Comparison of ENCODE assay signal across 1 cellular context in the genomic region with DNA sequence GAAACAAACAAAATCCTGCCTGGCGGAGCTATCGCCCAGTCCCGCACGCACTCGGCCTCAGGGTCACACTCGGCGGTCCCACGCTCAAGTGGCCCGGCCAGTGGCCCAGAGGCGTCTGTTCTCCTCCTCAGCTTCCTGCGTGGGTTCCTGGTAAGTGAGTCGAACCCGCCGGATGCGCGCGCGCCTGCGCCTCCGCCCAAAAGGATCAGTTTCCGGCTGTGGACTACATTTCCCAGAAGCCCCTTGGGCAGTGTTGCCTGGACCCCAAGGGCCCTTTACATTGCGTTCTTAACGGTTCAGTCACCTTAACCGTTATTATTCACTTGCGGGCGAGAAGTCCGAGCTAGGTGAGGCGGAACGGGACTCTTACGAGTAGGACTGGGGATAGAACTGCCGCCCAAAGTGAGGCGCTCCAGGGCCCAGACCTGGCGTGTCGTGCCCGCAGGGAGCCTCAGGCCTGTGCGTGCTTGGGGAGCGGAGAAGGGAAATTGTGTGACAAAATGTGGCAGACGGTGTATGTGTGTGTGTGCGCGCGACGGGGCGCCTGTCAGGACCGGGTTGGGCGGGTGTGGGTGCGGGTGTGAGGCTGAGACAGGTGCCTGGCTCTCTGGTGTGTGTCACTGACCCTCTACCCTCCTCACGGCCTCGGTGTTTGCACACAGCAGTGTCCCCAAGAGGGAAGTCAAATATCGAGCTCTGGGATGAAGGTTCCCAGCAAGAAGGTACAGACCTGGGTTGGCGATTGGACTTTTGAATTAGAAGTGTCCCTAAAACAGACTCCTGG.
TF ChIP-seq lines count a peak whose summit lies in the region.

Gene ZNF546, plus strand, starts transcription at position 250 of the 784 bp plus-strand sequence. CDS start 1,267 bp downstream, outside the sequence.

TF ChIP-seq in HepG2, 621 proteins besides CTCF, POLR2A, EP300 and RAD21 (continued from another document):
- TF ChIP-seq ZMYM3 (CRISPR knock-in tag; IDR thresholded peaks at IDR 0.05) (0 out of 2 replicates have a peak, but pooled peaks have one; percentile 14), GABPA (IDR thresholded peaks at IDR 0.05; ENCODE audit: low read depth, low read length) (peak; percentile 69), GABPA (CRISPR knock-in tag; IDR thresholded peaks at IDR 0.05; ENCODE audit: low read depth) (peak; percentile 90), FOXK1 (CRISPR knock-in tag; IDR thresholded peaks at IDR 0.05; ENCODE audit: borderline replicate concordance, low read depth) (peak; percentile 18; the same call in 1 of the 2 replicates), SALL1 (CRISPR knock-in tag; IDR thresholded peaks at IDR 0.05) (peak; percentile 66), TCF12 (IDR thresholded peaks at IDR 0.05) (no peak), TCF12 (CRISPR knock-in tag; IDR thresholded peaks at IDR 0.05) (no peak), HINFP (CRISPR knock-in tag; IDR thresholded peaks at IDR 0.05; ENCODE audit: low read depth) (peak; percentile 14; the same call in 1 of the 2 replicates), PHF8 (CRISPR knock-in tag; IDR thresholded peaks at IDR 0.05) (peak; percentile 97), FOSL2 (CRISPR knock-in tag; IDR thresholded peaks at IDR 0.05) (peak; percentile 4; the same call in 1 of the 2 replicates), ZMYM2 (CRISPR knock-in tag; IDR thresholded peaks at IDR 0.05) (0 out of 2 replicates have a peak, but pooled peaks have one; percentile 32), ZNF326 (CRISPR knock-in tag; IDR thresholded peaks at IDR 0.05; ENCODE audit: borderline replicate concordance) (no peak), ZNF781 (CRISPR knock-in tag; IDR thresholded peaks at IDR 0.05; ENCODE audit: borderline replicate concordance, not compliant biosample characterization) (no peak), SP4 (CRISPR knock-in tag; IDR thresholded peaks at IDR 0.05) (peak; percentile 54), HNRNPLL (IDR thresholded peaks at IDR 0.05; ENCODE audit: low read depth, low read length, poor library complexity, severe bottlenecking) (peak; percentile 82), IRF1 (CRISPR knock-in tag; IDR thresholded peaks at IDR 0.05; ENCODE audit: low read depth) (peak; percentile 86), MAX (IDR thresholded peaks at IDR 0.05) (peak; percentile 56), ZBTB1 (CRISPR knock-in tag; IDR thresholded peaks at IDR 0.05; ENCODE audit: borderline replicate concordance) (0 out of 2 replicates have a peak, but pooled peaks have one; percentile 74), ARNT2 (CRISPR knock-in tag; IDR thresholded peaks at IDR 0.05; ENCODE audit: low read depth) (0 out of 2 replicates have a peak, but pooled peaks have one; percentile 17), CBFB (CRISPR knock-in tag; IDR thresholded peaks at IDR 0.05) (0 out of 2 replicates have a peak, but pooled peaks have one; percentile 5), KMT2B (CRISPR knock-in tag; IDR thresholded peaks at IDR 0.05) (peak; percentile 84), KLF12 (CRISPR knock-in tag; IDR thresholded peaks at IDR 0.05; ENCODE audit: borderline replicate concordance) (peak; percentile 62), AKNA (CRISPR knock-in tag; IDR thresholded peaks at IDR 0.05; ENCODE audit: borderline replicate concordance) (no peak), ZNF761 (CRISPR knock-in tag; conservative IDR thresholded peaks at IDR 0.05) (peak; percentile 86; the same call in 1 of the 2 replicates), HES4 (CRISPR knock-in tag; IDR thresholded peaks at IDR 0.05; ENCODE audit: borderline replicate concordance) (peak; percentile 40; the same call in 1 of the 2 replicates), TP53 (CRISPR knock-in tag; conservative IDR thresholded peaks at IDR 0.05) (0 out of 2 replicates have a peak, but pooled peaks have one; percentile 33), ARHGAP35 (CRISPR knock-in tag; IDR thresholded peaks at IDR 0.05; ENCODE audit: borderline replicate concordance) (peak; percentile 78; the same call in 1 of the 2 replicates), KAT7 (CRISPR knock-in tag; IDR thresholded peaks at IDR 0.05; ENCODE audit: borderline replicate concordance) (peak; percentile 30; the same call in 1 of the 2 replicates), RBM39 (IDR thresholded peaks at IDR 0.05; ENCODE audit: low read depth, low read length, poor library complexity, severe bottlenecking) (peak; percentile 62), TOPORS (CRISPR knock-in tag; IDR thresholded peaks at IDR 0.05) (peak; percentile 52; the same call in 1 of the 2 replicates), ARNTL (CRISPR knock-in tag; IDR thresholded peaks at IDR 0.05) (peak; percentile 66)
- TF ChIP-seq, protein P1, sequence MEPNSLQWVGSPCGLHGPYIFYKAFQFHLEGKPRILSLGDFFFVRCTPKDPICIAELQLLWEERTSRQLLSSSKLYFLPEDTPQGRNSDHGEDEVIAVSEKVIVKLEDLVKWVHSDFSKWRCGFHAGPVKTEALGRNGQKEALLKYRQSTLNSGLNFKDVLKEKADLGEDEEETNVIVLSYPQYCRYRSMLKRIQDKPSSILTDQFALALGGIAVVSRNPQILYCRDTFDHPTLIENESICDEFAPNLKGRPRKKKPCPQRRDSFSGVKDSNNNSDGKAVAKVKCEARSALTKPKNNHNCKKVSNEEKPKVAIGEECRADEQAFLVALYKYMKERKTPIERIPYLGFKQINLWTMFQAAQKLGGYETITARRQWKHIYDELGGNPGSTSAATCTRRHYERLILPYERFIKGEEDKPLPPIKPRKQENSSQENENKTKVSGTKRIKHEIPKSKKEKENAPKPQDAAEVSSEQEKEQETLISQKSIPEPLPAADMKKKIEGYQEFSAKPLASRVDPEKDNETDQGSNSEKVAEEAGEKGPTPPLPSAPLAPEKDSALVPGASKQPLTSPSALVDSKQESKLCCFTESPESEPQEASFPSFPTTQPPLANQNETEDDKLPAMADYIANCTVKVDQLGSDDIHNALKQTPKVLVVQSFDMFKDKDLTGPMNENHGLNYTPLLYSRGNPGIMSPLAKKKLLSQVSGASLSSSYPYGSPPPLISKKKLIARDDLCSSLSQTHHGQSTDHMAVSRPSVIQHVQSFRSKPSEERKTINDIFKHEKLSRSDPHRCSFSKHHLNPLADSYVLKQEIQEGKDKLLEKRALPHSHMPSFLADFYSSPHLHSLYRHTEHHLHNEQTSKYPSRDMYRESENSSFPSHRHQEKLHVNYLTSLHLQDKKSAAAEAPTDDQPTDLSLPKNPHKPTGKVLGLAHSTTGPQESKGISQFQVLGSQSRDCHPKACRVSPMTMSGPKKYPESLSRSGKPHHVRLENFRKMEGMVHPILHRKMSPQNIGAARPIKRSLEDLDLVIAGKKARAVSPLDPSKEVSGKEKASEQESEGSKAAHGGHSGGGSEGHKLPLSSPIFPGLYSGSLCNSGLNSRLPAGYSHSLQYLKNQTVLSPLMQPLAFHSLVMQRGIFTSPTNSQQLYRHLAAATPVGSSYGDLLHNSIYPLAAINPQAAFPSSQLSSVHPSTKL (CRISPR knock-in tag; IDR thresholded peaks at IDR 0.05): 0 out of 2 replicates have a peak, but pooled peaks have one; percentile 11
- TF ChIP-seq, protein P2, sequence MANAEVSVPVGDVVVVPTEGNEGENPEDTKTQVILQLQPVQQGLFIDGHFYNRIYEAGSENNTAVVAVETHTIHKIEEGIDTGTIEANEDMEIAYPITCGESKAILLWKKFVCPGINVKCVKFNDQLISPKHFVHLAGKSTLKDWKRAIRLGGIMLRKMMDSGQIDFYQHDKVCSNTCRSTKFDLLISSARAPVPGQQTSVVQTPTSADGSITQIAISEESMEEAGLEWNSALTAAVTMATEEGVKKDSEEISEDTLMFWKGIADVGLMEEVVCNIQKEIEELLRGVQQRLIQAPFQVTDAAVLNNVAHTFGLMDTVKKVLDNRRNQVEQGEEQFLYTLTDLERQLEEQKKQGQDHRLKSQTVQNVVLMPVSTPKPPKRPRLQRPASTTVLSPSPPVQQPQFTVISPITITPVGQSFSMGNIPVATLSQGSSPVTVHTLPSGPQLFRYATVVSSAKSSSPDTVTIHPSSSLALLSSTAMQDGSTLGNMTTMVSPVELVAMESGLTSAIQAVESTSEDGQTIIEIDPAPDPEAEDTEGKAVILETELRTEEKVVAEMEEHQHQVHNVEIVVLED (CRISPR knock-in tag; IDR thresholded peaks at IDR 0.05; ENCODE audit: borderline replicate concordance): peak; percentile 73; the same call in 1 of the 2 replicates
- TF ChIP-seq, protein P3, sequence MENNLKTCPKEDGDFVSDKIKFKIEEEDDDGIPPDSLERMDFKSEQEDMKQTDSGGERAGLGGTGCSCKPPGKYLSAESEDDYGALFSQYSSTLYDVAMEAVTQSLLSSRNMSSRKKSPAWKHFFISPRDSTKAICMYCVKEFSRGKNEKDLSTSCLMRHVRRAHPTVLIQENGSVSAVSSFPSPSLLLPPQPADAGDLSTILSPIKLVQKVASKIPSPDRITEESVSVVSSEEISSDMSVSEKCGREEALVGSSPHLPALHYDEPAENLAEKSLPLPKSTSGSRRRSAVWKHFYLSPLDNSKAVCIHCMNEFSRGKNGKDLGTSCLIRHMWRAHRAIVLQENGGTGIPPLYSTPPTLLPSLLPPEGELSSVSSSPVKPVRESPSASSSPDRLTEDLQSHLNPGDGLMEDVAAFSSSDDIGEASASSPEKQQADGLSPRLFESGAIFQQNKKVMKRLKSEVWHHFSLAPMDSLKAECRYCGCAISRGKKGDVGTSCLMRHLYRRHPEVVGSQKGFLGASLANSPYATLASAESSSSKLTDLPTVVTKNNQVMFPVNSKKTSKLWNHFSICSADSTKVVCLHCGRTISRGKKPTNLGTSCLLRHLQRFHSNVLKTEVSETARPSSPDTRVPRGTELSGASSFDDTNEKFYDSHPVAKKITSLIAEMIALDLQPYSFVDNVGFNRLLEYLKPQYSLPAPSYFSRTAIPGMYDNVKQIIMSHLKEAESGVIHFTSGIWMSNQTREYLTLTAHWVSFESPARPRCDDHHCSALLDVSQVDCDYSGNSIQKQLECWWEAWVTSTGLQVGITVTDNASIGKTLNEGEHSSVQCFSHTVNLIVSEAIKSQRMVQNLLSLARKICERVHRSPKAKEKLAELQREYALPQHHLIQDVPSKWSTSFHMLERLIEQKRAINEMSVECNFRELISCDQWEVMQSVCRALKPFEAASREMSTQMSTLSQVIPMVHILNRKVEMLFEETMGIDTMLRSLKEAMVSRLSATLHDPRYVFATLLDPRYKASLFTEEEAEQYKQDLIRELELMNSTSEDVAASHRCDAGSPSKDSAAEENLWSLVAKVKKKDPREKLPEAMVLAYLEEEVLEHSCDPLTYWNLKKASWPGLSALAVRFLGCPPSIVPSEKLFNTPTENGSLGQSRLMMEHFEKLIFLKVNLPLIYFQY (CRISPR knock-in tag; IDR thresholded peaks at IDR 0.05; ENCODE audit: borderline replicate concordance): peak; percentile 61; the same call in 1 of the 2 replicates
- TF ChIP-seq, protein P4, sequence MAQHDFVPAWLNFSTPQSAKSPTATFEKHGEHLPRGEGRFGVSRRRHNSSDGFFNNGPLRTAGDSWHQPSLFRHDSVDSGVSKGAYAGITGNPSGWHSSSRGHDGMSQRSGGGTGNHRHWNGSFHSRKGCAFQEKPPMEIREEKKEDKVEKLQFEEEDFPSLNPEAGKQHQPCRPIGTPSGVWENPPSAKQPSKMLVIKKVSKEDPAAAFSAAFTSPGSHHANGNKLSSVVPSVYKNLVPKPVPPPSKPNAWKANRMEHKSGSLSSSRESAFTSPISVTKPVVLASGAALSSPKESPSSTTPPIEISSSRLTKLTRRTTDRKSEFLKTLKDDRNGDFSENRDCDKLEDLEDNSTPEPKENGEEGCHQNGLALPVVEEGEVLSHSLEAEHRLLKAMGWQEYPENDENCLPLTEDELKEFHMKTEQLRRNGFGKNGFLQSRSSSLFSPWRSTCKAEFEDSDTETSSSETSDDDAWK (CRISPR knock-in tag; IDR thresholded peaks at IDR 0.05): no peak
TF ChIP-seq in HepG2: peak in this region for 261.
